16 cellular contexts compared by ENCODE assay signal in genomic region chr9:78383130-78383529, GRCh38.
DNase-seq lines count a peak whose midpoint lies in the region; ATAC-seq, FAIRE-seq and TF ChIP-seq lines count a peak whose summit lies in the region.
"Had no signal": no experiment of that assay in that cellular context is flagged by ENCODE, and none has a peak within 500 bp of the region (broad histone marks: within the 10 kb centered on the region; RNA-seq: fewer than 3 reads in every experiment).

No MANE protein-coding gene starts in this region.

- H3K9ac ChIP-seq in HepG2 (ENCODE audit: insufficient read depth, low read depth, low read length), result no peak overlapping the region
- no peak overlapping the region for H3K9ac ChIP-seq in neural progenitor cell

- H3K4me3 Mint-ChIP-seq in type B pancreatic cell (no peak overlapping the region), neural progenitor cell (no peak overlapping the region)
- H3K4me3 Mint-ChIP-seq: activated CD4-positive, alpha-beta T cell treated with anti-CD3 and anti-CD28 coated beads, Interleukin-2, amount 10 ng/mL, durations not matched to agents 24 days and 14 days; T-helper 1 cell treated with Interleukin-12 subunit alpha and Interleukin-12 subunit beta and Interleukin-4 antibody, amounts not matched to agents 30 μg/mL and 1 μg/mL, for 36 hours had no signal

- H2AFZ ChIP-seq in HepG2 (ENCODE audit: low read length) (no peak overlapping the region), neural progenitor cell (replicated peaks) (no peak overlapping the region)

- CTCF ChIA-PET in HepG2 (lab: Yijun Ruan, JAX; ENCODE audit: low intra/inter-chr PET ratio, low total read pairs), result no interaction called here

- H3F3A ChIP-seq in neural progenitor cell (ENCODE audit: low read depth), result no peaks in the 10 kb centered on the region

- H3K27ac ChIP-seq in HepG2 (ENCODE audit: extremely low read length, insufficient read depth, low read length) (no peak overlapping the region), right lobe of liver (no peak overlapping the region), neural progenitor cell (no peak overlapping the region)
- H3K27ac ChIP-seq: adrenal gland had no signal

- H3K9me3 Mint-ChIP-seq in type B pancreatic cell (peaks cover 6% of the 10 kb centered on the region), neural progenitor cell (peaks cover 5% of the 10 kb centered on the region)
- H3K9me3 Mint-ChIP-seq: activated CD4-positive, alpha-beta T cell treated with anti-CD3 and anti-CD28 coated beads, Interleukin-2, amount 10 ng/mL, durations not matched to agents 24 days and 14 days; T-helper 1 cell treated with Interleukin-12 subunit alpha and Interleukin-12 subunit beta and Interleukin-4 antibody, amounts not matched to agents 30 μg/mL and 1 μg/mL, for 36 hours had no signal

- H3K27me3 ChIP-seq in HepG2 (ENCODE audit: control insufficient read depth in 1 of 2, insufficient read depth in 2 of 2, low read length in 2 of 2) (no peaks in the 10 kb centered on the region), right lobe of liver (no peaks in the 10 kb centered on the region), neural progenitor cell (no peaks in the 10 kb centered on the region)
- H3K27me3 ChIP-seq: adrenal gland had no signal

- H4K20me1 ChIP-seq in HepG2 (ENCODE audit: insufficient read depth, low read length), result no peaks in the 10 kb centered on the region
- H4K20me1 ChIP-seq in neural progenitor cell (ENCODE audit: low read depth), result no peaks in the 10 kb centered on the region

- H3K9me3 ChIP-seq in HepG2 (ENCODE audit: low read length), result no peaks in the 10 kb centered on the region
- no peaks in the 10 kb centered on the region for H3K9me3 ChIP-seq in right lobe of liver
- no peaks in the 10 kb centered on the region for H3K9me3 ChIP-seq in neural progenitor cell (ENCODE audit: low read depth)
- H3K9me3 ChIP-seq: adrenal gland had no signal

- H3K4me3 ChIP-seq in HepG2 (replicated peaks in 1 of 3; ENCODE audit: insufficient read depth in 1 of 3, low read depth in 2 of 3, low read length in 3 of 3), result no peak overlapping the region
- H3K4me3 ChIP-seq in right lobe of liver, result no peak overlapping the region
- no peak overlapping the region for H3K4me3 ChIP-seq in neural progenitor cell
- H3K4me3 ChIP-seq: adrenal gland had no signal

- no peak for TF ChIP-seq RAD21 in HepG2 (CRISPR knock-in tag; IDR thresholded peaks at IDR 0.05)

- in situ Hi-C loops in HepG2 (cut with HindIII; ENCODE audit: extremely low pct_ligation_motif_present, low pct_unique_long_range_greater_than_20kb), result no loop called here

- no peak for ATAC-seq in HepG2
- no peak for ATAC-seq in right lobe of liver

- no peak for TF ChIP-seq CTCF in HepG2 (CRISPR knock-in tag; IDR thresholded peaks at IDR 0.05)
- no peak for TF ChIP-seq CTCF in right lobe of liver (IDR thresholded peaks at IDR 0.05)
- TF ChIP-seq CTCF in type B pancreatic cell (conservative IDR thresholded peaks at IDR 0.05), result no peak
- no peak for TF ChIP-seq CTCF in neural progenitor cell (IDR thresholded peaks at IDR 0.05)

- POLR2A ChIA-PET in HepG2 (lab: Yijun Ruan, JAX), result no interaction called here

- no TSS peak for BruUV-seq in HepG2 (replicated peaks; lab: Mats Ljungman, UMichigan)

- no peaks in the 10 kb centered on the region for H3K79me2 ChIP-seq in HepG2 (ENCODE audit: insufficient read depth, low read length)
- no peaks in the 10 kb centered on the region for H3K79me2 ChIP-seq in neural progenitor cell (ENCODE audit: low read depth)

- H3K4me1 ChIP-seq in HepG2 (ENCODE audit: insufficient read depth, low read length) (peaks cover 17% of the 10 kb centered on the region), right lobe of liver (no peaks in the 10 kb centered on the region), neural progenitor cell (peaks cover 13% of the 10 kb centered on the region)
- H3K4me1 ChIP-seq: adrenal gland had no signal

- H3K27ac Mint-ChIP-seq in type B pancreatic cell (peak overlapping the region; percentile 55), neural progenitor cell (no peak overlapping the region)
- H3K27ac Mint-ChIP-seq: activated CD4-positive, alpha-beta T cell treated with anti-CD3 and anti-CD28 coated beads, Interleukin-2, amount 10 ng/mL, durations not matched to agents 24 days and 14 days; T-helper 1 cell treated with Interleukin-12 subunit alpha and Interleukin-12 subunit beta and Interleukin-4 antibody, amounts not matched to agents 30 μg/mL and 1 μg/mL, for 36 hours had no signal

- TF ChIP-seq POLR2A in HepG2 (IDR thresholded peaks at IDR 0.05; ENCODE audit: insufficient read depth in 1 of 2, low read depth in 2 of 2, low read length in 2 of 2) (no peak), right lobe of liver (IDR thresholded peaks at IDR 0.05) (no peak)

- FAIRE-seq in HepG2 (lab: Jason Lieb, UNC), result no peak

- intact Hi-C loops in HepG2 (cut with micrococcal nuclease; ENCODE audit: unreplicated experiment) (no loop called here), right lobe of liver (cut with DNase I) (no loop called here)

- H3K27me3 Mint-ChIP-seq in type B pancreatic cell (no peaks in the 10 kb centered on the region), neural progenitor cell (ENCODE audit: insufficient read depth, low read depth) (no peaks in the 10 kb centered on the region)

- WGBS in HepG2 (ENCODE audit: low lambda C conversion rate), result 75% methylated on average over 3 of the region's 3 CpGs
- 59% methylated on average over 3 of the region's 3 CpGs for WGBS in right lobe of liver (ENCODE audit: insufficient coverage, low coverage, low lambda C conversion rate, missing lambda C conversion rate)

- H3K4me1 Mint-ChIP-seq in type B pancreatic cell (ENCODE audit: unreplicated experiment), result no peaks in the 10 kb centered on the region
- no peaks in the 10 kb centered on the region for H3K4me1 Mint-ChIP-seq in neural progenitor cell
- H3K4me1 Mint-ChIP-seq: activated CD4-positive, alpha-beta T cell treated with anti-CD3 and anti-CD28 coated beads, Interleukin-2, amount 10 ng/mL, durations not matched to agents 24 days and 14 days had no signal

- no peak for TF ChIP-seq EP300 in HepG2 (IDR thresholded peaks at IDR 0.05; ENCODE audit: low read depth in 2 of 2, low read length in 2 of 2)
- TF ChIP-seq EP300 in HepG2 (CRISPR knock-in tag; IDR thresholded peaks at IDR 0.05; ENCODE audit: borderline replicate concordance), result no peak

- H3K36me3 Mint-ChIP-seq in type B pancreatic cell (no peaks in the 10 kb centered on the region), neural progenitor cell (no peaks in the 10 kb centered on the region)

- H3K4me2 ChIP-seq in HepG2 (ENCODE audit: low read depth, low read length) (no peak overlapping the region), neural progenitor cell (no peak overlapping the region)

- no peaks in the 10 kb centered on the region for H3K36me3 ChIP-seq in HepG2 (replicated peaks in 1 of 2; ENCODE audit: control insufficient read depth in 1 of 2, insufficient read depth in 2 of 2, low read length in 2 of 2)
- no peaks in the 10 kb centered on the region for H3K36me3 ChIP-seq in right lobe of liver
- no peaks in the 10 kb centered on the region for H3K36me3 ChIP-seq in neural progenitor cell
- H3K36me3 ChIP-seq: adrenal gland had no signal

- DNase-seq in HepG2 (ENCODE audit: low spot score) (no peak), right lobe of liver (no peak), NOMO-1 treated with dmso at 0.1 percent for 144 hours (lab: John Stamatoyannopoulos, UW; ENCODE audit: unreplicated experiment) (peak; percentile 7), dedifferentiated amniotic fluid mesenchymal stem cell (ENCODE audit: extremely low spot score) (peak; percentile 90), type B pancreatic cell (ENCODE audit: extremely low spot score, unreplicated experiment) (no peak), mucosa of gallbladder (ENCODE audit: low spot score) (no peak), NCI-H524 (lab: John Stamatoyannopoulos, UW) (no peak), neural progenitor cell (ENCODE audit: low spot score) (no peak)
- DNase-seq: activated CD4-positive, alpha-beta T cell treated with anti-CD3 and anti-CD28 coated beads, Interleukin-2, amount 10 ng/mL, durations not matched to agents 24 days and 14 days; adrenal gland; dermis blood vessel endothelial cell; H7; mammary epithelial cell; NCI-H1092; NCI-H446 treated with DMSO at 0.1 percent for 48 hours had no signal

TF ChIP-seq in HepG2, 621 proteins besides CTCF, POLR2A, EP300 and RAD21:
- TF ChIP-seq TBX3 (IDR thresholded peaks at IDR 0.05; ENCODE audit: borderline replicate concordance) (no peak), MAFK (conservative IDR thresholded peaks at IDR 0.05 in 1 of 2, IDR thresholded peaks at IDR 0.05 in 1 of 2; ENCODE audit: low read length in 2 of 2) (peak; percentile 13 to 34; a peak in 2 of 4 replicates), NFE2L2 (IDR thresholded peaks at IDR 0.05; ENCODE audit: low read length) (peak; percentile 93)

Comparison
In these comparisons a context has a peak if more than half of its experiments do, and no peak if none do; other contexts are left out.
1. DNase-seq: peak in NOMO-1 treated with dmso at 0.1 percent for 144 hours (single experiment) and dedifferentiated amniotic fluid mesenchymal stem cell (single experiment); none in HepG2 (single experiment), right lobe of liver (0 of 3), type B pancreatic cell (single experiment), mucosa of gallbladder (single experiment), NCI-H524 (0 of 2) and neural progenitor cell (single experiment).